In the genomic region with DNA sequence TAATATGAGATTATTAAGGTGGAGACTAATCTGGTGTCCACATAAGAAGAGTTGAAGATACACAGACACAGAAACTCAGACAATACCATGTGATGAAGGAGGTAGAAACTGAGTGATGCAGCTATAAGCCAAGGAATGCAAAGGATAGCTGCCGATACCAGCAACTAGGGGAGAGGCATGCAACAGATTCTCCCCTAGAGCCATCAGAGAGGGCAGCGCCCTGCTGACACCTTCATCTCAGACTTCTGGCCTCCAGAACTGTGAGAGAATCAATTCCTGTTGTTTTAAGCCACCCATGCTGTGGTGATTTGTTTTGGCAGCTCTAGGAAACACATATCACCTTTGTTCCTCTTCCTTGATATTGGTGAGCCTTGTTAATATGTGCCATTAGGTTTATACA, we compare ENCODE assay signal across 1 cellular context.
TF ChIP-seq lines count a peak whose summit lies in the region.

No MANE protein-coding gene starts in this region.

TF ChIP-seq in GM23338, 12 proteins besides CTCF, POLR2A, EP300 and RAD21 (continued from another document):
- TF ChIP-seq NANOG (IDR thresholded peaks at IDR 0.05; ENCODE audit: borderline replicate concordance), result no peak
- no peak for TF ChIP-seq ZNF114 (CRISPR knock-in tag; IDR thresholded peaks at IDR 0.05)
